8 cellular contexts compared by ENCODE assay signal in genomic region chr4:173334085-173334890, GRCh38. TPM values are rescaled to one million over a fixed set of nuclear protein-coding genes. Genes with fewer than 3 reads are reported as not detected.
DNase-seq lines count a peak whose midpoint lies in the region; ATAC-seq and TF ChIP-seq lines count a peak whose summit lies in the region.

Gene HMGB2, minus strand, starts transcription at chr4:173334358. Its CDS starts 709 bp downstream, at chr4:173333649.

- peaks cover 8% of the 10 kb centered on the region for H3K23me2 ChIP-seq in H9 (ENCODE audit: insufficient read length, low read depth, low read length, poor library complexity, severe bottlenecking)

- H3K9ac ChIP-seq in H9 (ENCODE audit: extremely low read depth, insufficient read length, low read length) = peak within 1 kb of the TSS; percentile 98

- peaks cover 33 to 42% (median 41%) of the 10 kb centered on the region in 3 experiments for H3K36me3 Mint-ChIP-seq in H9 (ENCODE audit: insufficient read depth in 1 of 3, low read depth in 3 of 3)
- peaks cover 23% of the 10 kb centered on the region for H3K36me3 Mint-ChIP-seq in natural killer cell treated with Interleukin-12 subunit alpha and Interleukin-12 subunit beta and Interleukin-15 and Interleukin-18, amount 100 ng/mL, for 72 hours

- no peaks in the 10 kb centered on the region for H3K4me1 ChIP-seq in H9 (ENCODE audit: insufficient read depth, low read length)

- H4K8ac ChIP-seq in H9 (replicated peaks; ENCODE audit: insufficient read length, low read depth, low read length) = no peak within 1 kb of the TSS

- H3K79me2 ChIP-seq in H9 (ENCODE audit: insufficient read depth, low read length) = peaks cover 6% of the 10 kb centered on the region; the same call in 1 of the 2 replicates

- peak within 1 kb of the TSS; percentile 98 for H3K4me2 ChIP-seq in H9 (ENCODE audit: insufficient read depth, insufficient read length, low read length)

- peak within 1 kb of the TSS; percentile 61 for H2BK120ac ChIP-seq in H9 (ENCODE audit: low read depth, low read length, poor library complexity, severe bottlenecking)

- peaks cover 28 to 38% of the 10 kb centered on the region in 2 experiments for H3K4me1 Mint-ChIP-seq in H9
- peaks cover 26 to 34% of the 10 kb centered on the region in 2 donors for H3K4me1 Mint-ChIP-seq in natural killer cell treated with Interleukin-12 subunit alpha and Interleukin-12 subunit beta and Interleukin-15 and Interleukin-18, amount 100 ng/mL, for 72 hours (ENCODE audit: low read depth in 2 of 2)

- peak within 1 kb of the TSS; percentile 98 for H4K91ac ChIP-seq in H9 (ENCODE audit: insufficient read length, low read depth, low read length)

- peaks cover 5 to 8% of the 10 kb centered on the region in 2 experiments; a peak in 3 of 5 replicates for H3K9me3 Mint-ChIP-seq in H9
- H3K9me3 Mint-ChIP-seq in natural killer cell treated with Interleukin-12 subunit alpha and Interleukin-12 subunit beta and Interleukin-15 and Interleukin-18, amount 100 ng/mL, for 72 hours = no peaks in the 10 kb centered on the region

- no CpG with 5 or more reads among the region's 61 CpGs for WGBS in H9 (ENCODE audit: extremely low coverage, insufficient read length, low lambda C conversion rate)

- H3K4me3 Mint-ChIP-seq in H9 = peak within 1 kb of the TSS; percentile 97 to 98
- H3K4me3 Mint-ChIP-seq in natural killer cell treated with Interleukin-12 subunit alpha and Interleukin-12 subunit beta and Interleukin-15 and Interleukin-18, amount 100 ng/mL, for 72 hours = peak within 1 kb of the TSS; percentile 92

- H3K79me1 ChIP-seq in H9 (ENCODE audit: insufficient read depth, low read depth, low read length, poor library complexity, severe bottlenecking) = no peaks in the 10 kb centered on the region

- no peak within 1 kb of the TSS for H2BK15ac ChIP-seq in H9 (ENCODE audit: low read depth, low read length)

- TF ChIP-seq CTCF in H9 (conservative IDR thresholded peaks at IDR 0.05) = no peak
- no peak for TF ChIP-seq CTCF in fibroblast of pulmonary artery (IDR thresholded peaks at IDR 0.05; ENCODE audit: low read length, missing control alignments)

- H3K27ac Mint-ChIP-seq in H9 = peak within 1 kb of the TSS; percentile 99 to 100 (median 100)
- H3K27ac Mint-ChIP-seq in natural killer cell treated with Interleukin-12 subunit alpha and Interleukin-12 subunit beta and Interleukin-15 and Interleukin-18, amount 100 ng/mL, for 72 hours = peak within 1 kb of the TSS; percentile 76 to 83

- no peak within 1 kb of the TSS for H3T11ph ChIP-seq in H9 (ENCODE audit: low read length)

- H2BK12ac ChIP-seq in H9 (ENCODE audit: insufficient read length, low read depth, low read length) = peak within 1 kb of the TSS; percentile 47

- peak within 1 kb of the TSS; percentile 87 for H3K56ac ChIP-seq in H9 (ENCODE audit: insufficient read length, low read depth, low read length)

- no peak within 1 kb of the TSS for H2AFZ ChIP-seq in H9 (ENCODE audit: low read length)

- peak within 1 kb of the TSS; percentile 97 for H3K4me3 ChIP-seq in MG63
- H3K4me3 ChIP-seq in fibroblast of pulmonary artery (replicated peaks; ENCODE audit: low read depth, low read length) = peak within 1 kb of the TSS; percentile 84

- peak within 1 kb of the TSS; percentile 96; the same call in 1 of the 2 replicates for H3K4ac ChIP-seq in H9 (ENCODE audit: low read depth, low read length)

- H2BK5ac ChIP-seq in H9 (ENCODE audit: insufficient read length, low read length) = peak within 1 kb of the TSS; percentile 93

- peaks cover 2% of the 10 kb centered on the region; the same call in 1 of the 2 replicates for H3K27me3 Mint-ChIP-seq in H9 (ENCODE audit: low read depth)
- H3K27me3 Mint-ChIP-seq in natural killer cell treated with Interleukin-12 subunit alpha and Interleukin-12 subunit beta and Interleukin-15 and Interleukin-18, amount 100 ng/mL, for 72 hours = peaks cover 0 to 4% of the 10 kb centered on the region in 2 donors

- no peaks in the 10 kb centered on the region for H3K9me3 ChIP-seq in H9 (ENCODE audit: control insufficient read depth, low read depth, low read length)
- H3K9me3 ChIP-seq in MG63 = no peaks in the 10 kb centered on the region

- no peak within 1 kb of the TSS for H2AK5ac ChIP-seq in H9 (ENCODE audit: insufficient read length, low read length)

- peak within 1 kb of the TSS; percentile 85 for H4K5ac ChIP-seq in H9 (ENCODE audit: insufficient read length, low read depth, low read length)

- H4K20me1 ChIP-seq in H9 (ENCODE audit: control insufficient read depth, insufficient read depth, insufficient read length) = no peaks in the 10 kb centered on the region

- no peak within 1 kb of the TSS for H3K23ac ChIP-seq in H9 (ENCODE audit: insufficient read length, low read depth, low read length)

- H3K27me3 ChIP-seq in H9 (ENCODE audit: insufficient read depth, low read length) = no peaks in the 10 kb centered on the region
- H3K27me3 ChIP-seq in MG63 = no peaks in the 10 kb centered on the region

- H3K27ac ChIP-seq in H9 (ENCODE audit: insufficient read length, low read depth, low read length) = peak within 1 kb of the TSS; percentile 96

- H2BK20ac ChIP-seq in H9 (ENCODE audit: low read depth, low read length, poor library complexity, severe bottlenecking) = no peak within 1 kb of the TSS

- peak within 1 kb of the TSS; percentile 99 for H3K18ac ChIP-seq in H9 (ENCODE audit: insufficient read length, low read depth, low read length)

- peak; percentile 97 to 98 for ATAC-seq in natural killer cell treated with Interleukin-12 subunit alpha and Interleukin-12 subunit beta and Interleukin-15 and Interleukin-18, amount 100 ng/mL, for 72 hours
- ATAC-seq in stimulated activated naive CD8-positive, alpha-beta T cell treated with anti-CD3 and anti-CD28 coated beads, Interleukin-15, Interleukin-2, amounts not matched to agents 100 U/mL and 50 U/mL, for 24 hours = peak; percentile 98

- H3K14ac ChIP-seq in H9 (ENCODE audit: insufficient read depth, low read length) = peak within 1 kb of the TSS; percentile 98

- DNase-seq in ELR (ENCODE audit: low read depth) (peak; percentile 99), H9 (peak; percentile 100), MG63 (peak; percentile 100), SHP77 treated with DMSO at 0.1 percent for 48 hours (lab: John Stamatoyannopoulos, UW) (peak; percentile 91), fibroblast of pulmonary artery (ENCODE audit: low read depth) (peak; percentile 100)
- DNase-seq in activated effector memory CD4-positive, alpha-beta T cell treated with anti-CD3 and anti-CD28 coated beads, Interleukin-2, amount 50 U/mL, for 16 hours = peak; percentile 100
- DNase-seq in natural killer cell treated with Interleukin-12 subunit alpha and Interleukin-12 subunit beta and Interleukin-15 and Interleukin-18, amount 100 ng/mL, for 72 hours (ENCODE audit: low spot score) = peak; percentile 99
- peak; percentile 99 for DNase-seq in stimulated activated naive CD8-positive, alpha-beta T cell treated with anti-CD3 and anti-CD28 coated beads, Interleukin-15, Interleukin-2, amounts not matched to agents 100 U/mL and 50 U/mL, for 24 hours

- H3K36me3 ChIP-seq in MG63 = peaks cover 44% of the 10 kb centered on the region

RNA-seq across cellular contexts. Expression of gene HMGB2, which starts in this region (rescaled TPM):
- 278 and 298 TPM in 2 replicates for total RNA-seq in H9 (2021)
- 244 and 477 TPM in 2 replicates for total RNA-seq in MG63 (2014; rRNA removed; shearing (Covaris generic); ENCODE audit: low replicate concordance)
- total RNA-seq in natural killer cell treated with Interleukin-12 subunit alpha and Interleukin-12 subunit beta and Interleukin-15 and Interleukin-18, amount 100 ng/mL, for 72 hours = 100 to 1,000 TPM; 256 to 524 TPM

Comparison
In these comparisons a context has a peak if more than half of its experiments do, and no peak if none do; other contexts are left out.
1. Peak in every context shown above with its lines: DNase-seq, ATAC-seq, H3K4me3 ChIP-seq and H3K27ac ChIP-seq.